8 cellular contexts compared by ENCODE assay signal in genomic region chr11:3091846-3092602, GRCh38. TPM values are rescaled to one million over a fixed set of nuclear protein-coding genes. Genes with fewer than 3 reads are reported as not detected.
DNase-seq lines count a peak whose midpoint lies in the region; ATAC-seq, FAIRE-seq and TF ChIP-seq lines count a peak whose summit lies in the region.

No MANE protein-coding gene starts in this region.

- no peaks in the 10 kb centered on the region for H3K23me2 ChIP-seq in H1 (ENCODE audit: low read depth, low read length)

- no peaks in the 10 kb centered on the region for H3K9me3 Mint-ChIP-seq in activated CD8-positive, alpha-beta T cell treated with anti-CD3 and anti-CD28 coated beads, Interleukin-2, amount 10 ng/mL, durations not matched to agents 7 days and 5 days (ENCODE audit: insufficient read depth)

- WGBS in H1 (ENCODE audit: extremely low coverage in 1 of 2, insufficient coverage in 1 of 2, insufficient read length in 1 of 2, insufficient replicate concordance in 2 of 2, low coverage in 1 of 2, low lambda C conversion rate in 2 of 2, missing lambda C conversion rate in 1 of 2), 2 experiments, result 49% methylated on average over 27 of the region's 27 CpGs; no CpG with 5 or more reads in 1 of the 2 experiments

- H3K79me1 ChIP-seq in H1 (ENCODE audit: low read depth, low read length), result no peaks in the 10 kb centered on the region

- H3K4me1 ChIP-seq in H1 (replicated peaks in 1 of 4; ENCODE audit: control insufficient read depth in 3 of 4, insufficient read depth in 4 of 4, low read length in 3 of 4), result peaks cover 0 to 20% (median 6%) of the 10 kb centered on the region in 4 experiments; a peak in 5 of 7 replicates

- FAIRE-seq in H1 (lab: Jason Lieb, UNC), result peak; percentile 55

- 0 out of 2 replicates have a peak overlapping the region, but pooled peaks have one; percentile 72 for H2BK15ac ChIP-seq in H1 (ENCODE audit: low read length)

- CTCF ChIA-PET in activated CD8-positive, alpha-beta T cell treated with anti-CD3 and anti-CD28 coated beads, Interleukin-2, amount 10 ng/mL, durations not matched to agents 7 days and 5 days (lab: Charles Lee), result interaction anchor here (0.6 to 5.9 kb wide), 42 partner anchors 9 to 672 kb away, joined by 3 to 61 read pairs (median 4); partner anchors contain the start of gene PHLDA2
- CTCF ChIA-PET in H1 (lab: Charles Lee; ENCODE audit: partially characterized antibody), result interaction anchor here (0.6 to 13.7 kb wide), 36 partner anchors 9 to 154 kb away, joined by 3 to 434 read pairs (median 4); partner anchors contain the start of genes CARS1 and OSBPL5

- H4K8ac ChIP-seq in H1 (ENCODE audit: extremely low read depth, insufficient read depth, low read length), result no peak overlapping the region

- H3K56ac ChIP-seq in H1 (replicated peaks; ENCODE audit: insufficient read length, low read depth, low read length), result no peak overlapping the region

- H2AK5ac ChIP-seq in H1 (ENCODE audit: low read depth, low read length), result no peak overlapping the region; the same call in 1 of the 2 replicates

- no peak overlapping the region for H4K5ac ChIP-seq in H1 (ENCODE audit: insufficient read length, low read depth, low read length)

- no peak overlapping the region for H3K4me3 Mint-ChIP-seq in activated CD8-positive, alpha-beta T cell treated with anti-CD3 and anti-CD28 coated beads, Interleukin-2, amount 10 ng/mL, durations not matched to agents 7 days and 5 days

- H2BK20ac ChIP-seq in H1 (ENCODE audit: low read length), result peak overlapping the region; percentile 61; the same call in 1 of the 2 replicates

- H3K23ac ChIP-seq in H1 (ENCODE audit: insufficient read length), result no peak overlapping the region

- peak overlapping the region; percentile 57 for H3K27ac Mint-ChIP-seq in activated CD8-positive, alpha-beta T cell treated with anti-CD3 and anti-CD28 coated beads, Interleukin-2, amount 10 ng/mL, durations not matched to agents 7 days and 5 days

- peaks cover 0 to 2% of the 10 kb centered on the region in 2 experiments for H4K20me1 ChIP-seq in H1 (replicated peaks in 1 of 2; ENCODE audit: control insufficient read depth in 1 of 2, insufficient read depth in 2 of 2, low read length in 2 of 2)

- no peak overlapping the region for H3K4me3 ChIP-seq in H1 (ENCODE audit: extremely low read depth in 1 of 4, insufficient read depth in 2 of 4, low read depth in 3 of 4, low read length in 4 of 4)

- H2BK120ac ChIP-seq in H1 (replicated peaks; ENCODE audit: low read depth, low read length), result no peak overlapping the region

- H3K4me2 ChIP-seq in H1 (ENCODE audit: insufficient read depth in 1 of 2, low read depth in 2 of 2, low read length in 2 of 2), result peak overlapping the region in 1 of 2 experiments; percentile 59; a peak in 2 of 4 replicates

- H3K9me3 ChIP-seq in H1 (ENCODE audit: insufficient read depth in 2 of 2, low read depth in 1 of 2, low read length in 1 of 2), result no peaks in the 10 kb centered on the region

- no peak for TF ChIP-seq POLR2A in H1 (IDR thresholded peaks at IDR 0.05; ENCODE audit: control extremely low read depth in 1 of 2, low read depth in 2 of 2, low read length in 2 of 2)

- no peak overlapping the region for H4K91ac ChIP-seq in H1 (replicated peaks; ENCODE audit: insufficient read length, low read length)

- no peak overlapping the region for H3K14ac ChIP-seq in H1 (ENCODE audit: insufficient read length)

- TF ChIP-seq EP300 in H1 (IDR thresholded peaks at IDR 0.05; ENCODE audit: borderline replicate concordance in 1 of 2, low read depth in 2 of 2, low read length in 2 of 2), result peak in 1 of 2 experiments; percentile 74; a peak in 1 of 3 replicates

- no peaks in the 10 kb centered on the region for H3K36me3 ChIP-seq in H1 (ENCODE audit: control insufficient read depth in 2 of 4, insufficient read depth in 4 of 4, low read length in 3 of 4)

- H3K27me3 Mint-ChIP-seq in activated CD8-positive, alpha-beta T cell treated with anti-CD3 and anti-CD28 coated beads, Interleukin-2, amount 10 ng/mL, durations not matched to agents 7 days and 5 days (ENCODE audit: low read depth), result no peaks in the 10 kb centered on the region

- peak; percentile 96 to 97 for TF ChIP-seq RAD21 in H1 (IDR thresholded peaks at IDR 0.05 in 1 of 2, conservative IDR thresholded peaks at IDR 0.05 in 1 of 2; ENCODE audit: low read depth in 2 of 2, low read length in 2 of 2)

- no peak overlapping the region for H3K9ac ChIP-seq in H1 (replicated peaks in 1 of 4; ENCODE audit: extremely low read depth in 1 of 4, low read depth in 3 of 4, low read length in 3 of 4)

- H3K18ac ChIP-seq in H1 (ENCODE audit: extremely low read depth, low read length), result peak overlapping the region; percentile 38; the same call in 1 of the 2 replicates

- H2AFZ ChIP-seq in H1 (ENCODE audit: low read length), result no peak overlapping the region

- no peaks in the 10 kb centered on the region for H3K36me3 Mint-ChIP-seq in activated CD8-positive, alpha-beta T cell treated with anti-CD3 and anti-CD28 coated beads, Interleukin-2, amount 10 ng/mL, durations not matched to agents 7 days and 5 days (ENCODE audit: low read depth)

- no peaks in the 10 kb centered on the region for H3K27me3 ChIP-seq in H1 (replicated peaks in 1 of 4; ENCODE audit: control insufficient read depth in 3 of 4, extremely low read depth in 1 of 4, insufficient read depth in 3 of 4, low read length in 3 of 4)

- POLR2A ChIA-PET in activated CD8-positive, alpha-beta T cell treated with anti-CD3 and anti-CD28 coated beads, Interleukin-2, amount 10 ng/mL, durations not matched to agents 7 days and 5 days (lab: Charles Lee), result interaction anchor here (0.8 kb wide), 1 partner anchor 117 kb away, joined by 4 read pairs; no protein-coding TSS in a partner anchor
- POLR2A ChIA-PET in H1 (lab: Charles Lee; ENCODE audit: partially characterized antibody), result interaction anchor here (0.8 to 2.9 kb wide), 8 partner anchors 35 to 116 kb away, joined by 3 to 13 read pairs (median 4); partner anchors contain the start of gene CARS1

- no peak overlapping the region for H3K27ac ChIP-seq in H1 (ENCODE audit: low read depth, low read length)

- TF ChIP-seq CTCF in GM10266 (IDR thresholded peaks at IDR 0.05; ENCODE audit: control insufficient read depth, insufficient read depth, low read depth, missing control alignments) (peak; percentile 99), H1 (IDR thresholded peaks at IDR 0.05; ENCODE audit: control extremely low read depth in 1 of 3, insufficient read depth in 1 of 3, low read depth in 1 of 3, low read length in 3 of 3) (peak in 2 of 3 experiments; percentile 99; a peak in 3 of 4 replicates)

- H2BK12ac ChIP-seq in H1 (ENCODE audit: low read depth, low read length), result peak overlapping the region; percentile 94; the same call in 1 of the 2 replicates

- DNase-seq in GM10266 (ENCODE audit: extremely low spot score) (peak; percentile 92), NCI-H748 (lab: John Stamatoyannopoulos, UW; ENCODE audit: unreplicated experiment) (peak; percentile 66), H1 (ENCODE audit: low read depth in 1 of 2, low spot score in 2 of 2) (peak; percentile 94 to 98), midbrain (lab: John Stamatoyannopoulos, UW) (peak; percentile 64)
- DNase-seq in activated CD8-positive, alpha-beta T cell treated with anti-CD3 and anti-CD28 coated beads, Interleukin-2, amount 10 ng/mL, durations not matched to agents 7 days and 5 days, result peak; percentile 80
- peak; percentile 83 for DNase-seq in stimulated activated CD8-positive, alpha-beta memory T cell treated with anti-CD3 and anti-CD28 coated beads, Interleukin-4, amount 100 ng/mL, for 48 hours

- H3K4me1 Mint-ChIP-seq in activated CD8-positive, alpha-beta T cell treated with anti-CD3 and anti-CD28 coated beads, Interleukin-2, amount 10 ng/mL, durations not matched to agents 7 days and 5 days (ENCODE audit: low read depth), result peaks cover 12% of the 10 kb centered on the region

- ATAC-seq in HG03064 (IDR thresholded peaks at IDR 0.05; ENCODE audit: low read depth, unreplicated experiment), result peak; percentile 77
- peak; percentile 91 for ATAC-seq in activated CD8-positive, alpha-beta T cell treated with anti-CD3 and anti-CD28 coated beads, Interleukin-2, amount 10 ng/mL, durations not matched to agents 7 days and 5 days
- no peak for ATAC-seq in GM19023 (IDR thresholded peaks at IDR 0.05; ENCODE audit: unreplicated experiment)

- H2BK5ac ChIP-seq in H1 (ENCODE audit: low read depth, low read length), result peak overlapping the region; percentile 52; the same call in 1 of the 2 replicates

- no peaks in the 10 kb centered on the region for H3K79me2 ChIP-seq in H1 (ENCODE audit: control insufficient read depth in 1 of 2, insufficient read depth in 2 of 2, low read length in 2 of 2)

- peak overlapping the region; percentile 16 for H3K4ac ChIP-seq in H1 (replicated peaks; ENCODE audit: insufficient read length, low read depth, low read length)

TF ChIP-seq in H1, 55 proteins besides CTCF, POLR2A, EP300 and RAD21 (continues in another document):
- TF ChIP-seq CHD2 (IDR thresholded peaks at IDR 0.05; ENCODE audit: low read length), result no peak
- TF ChIP-seq TCF12 (IDR thresholded peaks at IDR 0.05; ENCODE audit: low read depth, low read length), result peak; percentile 89
- no peak for TF ChIP-seq FOSL1 (IDR thresholded peaks at IDR 0.05; ENCODE audit: insufficient read depth, low read depth, low read length)
- no peak for TF ChIP-seq SAP30 (IDR thresholded peaks at IDR 0.05; ENCODE audit: insufficient read depth, insufficient replicate concordance, low read length)
- no peak for TF ChIP-seq E2F6 (IDR thresholded peaks at IDR 0.05)
- TF ChIP-seq CEBPB (IDR thresholded peaks at IDR 0.05; ENCODE audit: low read depth, low read length), result no peak
- no peak for TF ChIP-seq NRF1 (IDR thresholded peaks at IDR 0.05; ENCODE audit: low read depth, low read length)
- TF ChIP-seq POLR2AphosphoS5 (IDR thresholded peaks at IDR 0.05; ENCODE audit: low read depth, low read length), result no peak

RNA-seq across cellular contexts. Expression of gene CARS1, which starts 34.8 kb away (rescaled TPM):
- total RNA-seq in activated CD8-positive, alpha-beta T cell treated with anti-CD3 and anti-CD28 coated beads, Interleukin-2, amount 10 ng/mL, durations not matched to agents 7 days and 5 days, result 10 to 100 TPM; 74.6 to 81.5 TPM
- 89.4 and 100 TPM in 2 replicates for total RNA-seq in H1 (2021; fragmentation: NEBNext Ultra II Directional; extraction: Animal tissue kit (Norgen Biotek cat#: 25700))
- 44.1 and 52.2 TPM in 2 replicates for polyA plus RNA-seq in H1 (2011; rRNA removed)
- polyA plus RNA-seq in H1 (2011; cell fraction: cytosol; rRNA removed), result 80.1 TPM
- 153 TPM for polyA plus RNA-seq in H1 (2011; cell fraction: nucleus; rRNA removed)
- polyA plus RNA-seq in H1 (2012, experiment 1 of 2), result 66.9 to 85.6 TPM (median 81.2 TPM) in 4 replicates
- 40.9 TPM for polyA plus RNA-seq in H1 (2012, experiment 2 of 2)
- polyA plus RNA-seq in H1 (2013, experiment 1 of 2), result 50.9 TPM
- 47.6 TPM for polyA plus RNA-seq in H1 (2013, experiment 2 of 2)
- polyA minus RNA-seq in H1 (2011; rRNA and poly(A)+ RNA removed), result 61.8 and 68.1 TPM in 2 replicates
- 33.2 TPM for polyA minus RNA-seq in H1 (2011; cell fraction: cytosol; rRNA and poly(A)+ RNA removed)
- 83.4 TPM for polyA minus RNA-seq in H1 (2011; cell fraction: nucleus; rRNA and poly(A)+ RNA removed)
